In genomic region chr4:26789208-26789607, GRCh38 we compare ENCODE assay signal across 22 cellular contexts.
"Had no signal": no experiment of that assay in that cellular context is flagged by ENCODE, and none has a peak within 500 bp of the region (broad histone marks: within the 10 kb centered on the region; RNA-seq: fewer than 3 reads in every experiment).

No MANE protein-coding gene starts in this region.

- H3K4me2 ChIP-seq: hepatocyte had no signal

- H3K9ac ChIP-seq: parathyroid adenoma had no signal

- ATAC-seq: foreskin keratinocyte; left cardiac atrium; natural killer cell; sciatic nerve; stimulated activated effector memory CD8-positive, alpha-beta T cell treated with anti-CD3 and anti-CD28 coated beads, Interleukin-12 subunit alpha, Interleukin-12 subunit beta, amount 100 ng/mL, for 72 hours; upper lobe of right lung had no signal

- H3K27ac ChIP-seq: cardiac muscle cell, foreskin keratinocyte, hepatocyte, thoracic aorta, upper lobe of right lung had no signal

- DNase-seq: activated CD4-positive, alpha-beta T cell treated with anti-CD3 and anti-CD28 coated beads for 1 hour; activated CD8-positive, alpha-beta memory T cell treated with anti-CD3 and anti-CD28 coated beads for 24 hours; activated CD8-positive, alpha-beta memory T cell treated with anti-CD3 and anti-CD28 coated beads, Interleukin-2, amount 50 U/mL, for 48 hours; activated effector memory CD4-positive, alpha-beta T cell treated with anti-CD3 and anti-CD28 coated beads, Interleukin-2, amount 50 U/mL, for 16 hours; activated naive CD4-positive, alpha-beta T cell treated with anti-CD3 and anti-CD28 coated beads, Interleukin-2, amount 50 U/mL, for 16 hours; activated T-cell treated with anti-CD3 and anti-CD28 coated beads, Interleukin-2, amount 50 U/mL, for 48 hours; adrenal gland; dermis blood vessel endothelial cell; effector memory CD4-positive, alpha-beta T cell; left cardiac atrium; natural killer cell; stimulated activated CD4-positive, alpha-beta T cell treated with anti-CD3 and anti-CD28 coated beads, Interleukin-4, amount 100 ng/mL, for 24 hours; stomach; upper lobe of right lung had no signal

- H2AFZ ChIP-seq: hepatocyte, parathyroid adenoma had no signal

- H3K27me3 ChIP-seq: adrenal gland, cardiac muscle cell, foreskin keratinocyte, hepatocyte, neutrophil, stomach, upper lobe of right lung had no signal

- H3K9me3 ChIP-seq: adrenal gland, neutrophil, stomach, thoracic aorta, upper lobe of right lung had no signal

- H3K36me3 ChIP-seq: adrenal gland, cardiac muscle cell, neutrophil, stomach, thoracic aorta, upper lobe of right lung had no signal

- H3K79me2 ChIP-seq: hepatocyte, parathyroid adenoma had no signal

- H3K4me3 ChIP-seq: adrenal gland, cardiac muscle cell, hepatocyte, stomach, thoracic aorta, upper lobe of right lung had no signal
